9 cellular contexts compared by ENCODE assay signal in genomic region chr12:124625867-124626675, GRCh38. TPM values are rescaled to one million over a fixed set of nuclear protein-coding genes. Genes with fewer than 3 reads are reported as not detected.
A peak's percentile ranks its signal among the peaks of the same experiment; 100 is the strongest.
DNase-seq lines count a peak whose midpoint lies in the region; TF ChIP-seq lines count a peak whose summit lies in the region.
"Had no signal": no experiment of that assay in that cellular context is flagged by ENCODE, and none has a peak within 500 bp of the region (broad histone marks: within the 10 kb centered on the region; RNA-seq: fewer than 3 reads in every experiment).

No MANE protein-coding gene starts in this region.

- WGBS in adrenal gland, 4 donors: 51 to 66% (median 58%) methylated on average over 13 to 15 of the region's 15 CpGs
- WGBS in smooth muscle cell (ENCODE audit: low lambda C conversion rate): 54% methylated on average over 14 of the region's 15 CpGs

- peak overlapping the region; percentile 40 for H3K27ac Mint-ChIP-seq in HFFc6
- no peak overlapping the region for H3K27ac Mint-ChIP-seq in mesothelial cell of epicardium

- H3K4me3 ChIP-seq in adrenal gland: no peak overlapping the region
- peak overlapping the region; percentile 6 for H3K4me3 ChIP-seq in left ventricle myocardium inferior
- H3K4me3 ChIP-seq in smooth muscle cell: no peak overlapping the region
- H3K4me3 ChIP-seq in effector memory CD4-positive, alpha-beta T cell (ENCODE audit: insufficient read depth, low read depth, low read length, poor library complexity, severe bottlenecking): no peak overlapping the region

- no peaks in the 10 kb centered on the region for H3K9me3 ChIP-seq in adrenal gland (replicated peaks in 1 of 3)
- peaks cover 6% of the 10 kb centered on the region for H3K9me3 ChIP-seq in left ventricle myocardium inferior (replicated peaks)
- H3K9me3 ChIP-seq in smooth muscle cell (replicated peaks; ENCODE audit: low read depth): no peaks in the 10 kb centered on the region
- H3K9me3 ChIP-seq in effector memory CD4-positive, alpha-beta T cell (ENCODE audit: control insufficient read depth, low read length): no peaks in the 10 kb centered on the region
- H3K9me3 ChIP-seq: neutrophil had no signal

- H3K4me1 Mint-ChIP-seq in HFFc6 (ENCODE audit: low read depth) (peaks cover 24% of the 10 kb centered on the region), mesothelial cell of epicardium (peaks cover 16% of the 10 kb centered on the region)

- no peaks in the 10 kb centered on the region for H3K79me2 ChIP-seq in smooth muscle cell (ENCODE audit: low read depth)

- H3K27me3 ChIP-seq in adrenal gland (no peaks in the 10 kb centered on the region), left ventricle myocardium inferior (ENCODE audit: low read depth) (no peaks in the 10 kb centered on the region), smooth muscle cell (ENCODE audit: low read depth) (no peaks in the 10 kb centered on the region)
- H3K27me3 ChIP-seq in effector memory CD4-positive, alpha-beta T cell (replicated peaks; ENCODE audit: control insufficient read depth, insufficient read depth, low read length, poor library complexity, severe bottlenecking): no peaks in the 10 kb centered on the region
- H3K27me3 ChIP-seq: neutrophil had no signal

- no peak for TF ChIP-seq POLR2A in adrenal gland (IDR thresholded peaks at IDR 0.05)

- H3K9ac ChIP-seq in smooth muscle cell (ENCODE audit: low read depth): no peak overlapping the region

- H3K4me1 ChIP-seq in adrenal gland (replicated peaks in 1 of 2): peaks cover 16 to 39% of the 10 kb centered on the region in 2 donors
- H3K4me1 ChIP-seq in left ventricle myocardium inferior: peaks cover 58% of the 10 kb centered on the region
- no peaks in the 10 kb centered on the region for H3K4me1 ChIP-seq in smooth muscle cell (ENCODE audit: low read depth)
- no peaks in the 10 kb centered on the region for H3K4me1 ChIP-seq in effector memory CD4-positive, alpha-beta T cell (ENCODE audit: control insufficient read depth, insufficient read depth, low read length, poor library complexity, severe bottlenecking)

- no peaks in the 10 kb centered on the region for H3K36me3 ChIP-seq in adrenal gland (replicated peaks in 1 of 2)
- no peaks in the 10 kb centered on the region for H3K36me3 ChIP-seq in left ventricle myocardium inferior
- no peaks in the 10 kb centered on the region for H3K36me3 ChIP-seq in smooth muscle cell (ENCODE audit: low read depth)
- no peaks in the 10 kb centered on the region for H3K36me3 ChIP-seq in effector memory CD4-positive, alpha-beta T cell (ENCODE audit: control insufficient read depth, insufficient read depth, low read length)
- H3K36me3 ChIP-seq: neutrophil had no signal

- H3K27me3 Mint-ChIP-seq in HFFc6 (ENCODE audit: insufficient read depth) (peaks cover 2% of the 10 kb centered on the region), mesothelial cell of epicardium (ENCODE audit: low read depth) (no peaks in the 10 kb centered on the region)

- peak overlapping the region; percentile 9 to 88 (median 66) for H3K27ac ChIP-seq in adrenal gland
- H3K27ac ChIP-seq in left ventricle myocardium inferior (replicated peaks): peak overlapping the region; percentile 96
- no peak overlapping the region for H3K27ac ChIP-seq in smooth muscle cell (ENCODE audit: low read depth)
- no peak overlapping the region for H3K27ac ChIP-seq in effector memory CD4-positive, alpha-beta T cell (ENCODE audit: insufficient read depth, low read length, poor library complexity, severe bottlenecking)
- H3K27ac ChIP-seq: neutrophil had no signal

- intact Hi-C loops in adrenal gland (cut with DNase I): no loop called here
- intact Hi-C loops in left ventricle myocardium inferior (cut with micrococcal nuclease): no loop called here

- H2AFZ ChIP-seq in smooth muscle cell (ENCODE audit: low read depth): no peak overlapping the region

- H3K36me3 Mint-ChIP-seq in HFFc6 (ENCODE audit: low read depth): no peaks in the 10 kb centered on the region
- H3K36me3 Mint-ChIP-seq in mesothelial cell of epicardium: no peaks in the 10 kb centered on the region

- H3F3A ChIP-seq in smooth muscle cell (ENCODE audit: low read depth): no peaks in the 10 kb centered on the region

- H3K9me3 Mint-ChIP-seq in HFFc6 (no peaks in the 10 kb centered on the region), mesothelial cell of epicardium (no peaks in the 10 kb centered on the region)

- DNase-seq in HFFc6: peak; percentile 38
- peak; percentile 54 to 89 (median 74) for DNase-seq in adrenal gland
- peak; percentile 89 for DNase-seq in left ventricle myocardium inferior
- no peak for DNase-seq in smooth muscle cell (lab: John Stamatoyannopoulos, UW; ENCODE audit: unreplicated experiment)
- DNase-seq in NCI-H2081 (lab: John Stamatoyannopoulos, UW): no peak
- no peak for DNase-seq in effector memory CD4-positive, alpha-beta T cell
- no peak for DNase-seq in GM10266 (ENCODE audit: extremely low spot score)
- no peak for DNase-seq in mesothelial cell of epicardium (ENCODE audit: low spot score in 2 of 2, unreplicated experiment in 2 of 2)

- H3K4me3 Mint-ChIP-seq in HFFc6: no peak overlapping the region
- H3K4me3 Mint-ChIP-seq in mesothelial cell of epicardium: no peak overlapping the region

- peak overlapping the region; percentile 13 for H3K4me2 ChIP-seq in smooth muscle cell

- TF ChIP-seq CTCF in HFFc6 (IDR thresholded peaks at IDR 0.05) (no peak), adrenal gland (IDR thresholded peaks at IDR 0.05) (no peak), left ventricle myocardium inferior (IDR thresholded peaks at IDR 0.05; ENCODE audit: borderline replicate concordance) (no peak), smooth muscle cell (IDR thresholded peaks at IDR 0.05; ENCODE audit: borderline replicate concordance, insufficient read depth, poor library complexity, severe bottlenecking) (no peak), GM10266 (IDR thresholded peaks at IDR 0.05; ENCODE audit: control insufficient read depth, insufficient read depth, low read depth, missing control alignments) (no peak), mesothelial cell of epicardium (IDR thresholded peaks at IDR 0.05; ENCODE audit: unreplicated experiment) (no peak)

- no peaks in the 10 kb centered on the region for H4K20me1 ChIP-seq in smooth muscle cell (ENCODE audit: low read depth)

RNA-seq across cellular contexts. Expression of gene NCOR2, which starts 58.7 kb away (rescaled TPM):
- 100 to 1,000 TPM; 237 to 249 (median 240) TPM for total RNA-seq in HFFc6 (2021; fragmentation: NEBNext Ultra II Directional; extraction: Animal tissue kit (Norgen Biotek cat#: 25700))
- 100 to 1,000 TPM in 7 of 8 donors, 10 to 100 TPM in 1; 85.3 to 243 (median 199) TPM for total RNA-seq in adrenal gland
- polyA plus RNA-seq in adrenal gland: 100 to 1,000 TPM in 1 of 3 donors, 10 to 100 TPM in 2; 28.3 to 194 (median 53.3) TPM
- total RNA-seq in left ventricle myocardium inferior: 152 TPM
- 64.1 and 64.7 TPM in 2 replicates for total RNA-seq in smooth muscle cell
- polyA plus RNA-seq in smooth muscle cell: 164 and 169 TPM in 2 replicates
- 316 to 336 TPM (median 331 TPM) in 3 replicates for total RNA-seq in mesothelial cell of epicardium

Comparison
In these comparisons a context has a peak if more than half of its experiments do, and no peak if none do; other contexts are left out.
1. DNase-seq: peak in HFFc6 (single experiment), adrenal gland (7 of 7) and left ventricle myocardium inferior (single experiment); none in smooth muscle cell (single experiment), NCI-H2081 (0 of 2), effector memory CD4-positive, alpha-beta T cell (0 of 3), GM10266 (single experiment) and mesothelial cell of epicardium (0 of 2).
2. H3K27ac ChIP-seq: peak in adrenal gland (5 of 5) and left ventricle myocardium inferior (single experiment); none in smooth muscle cell (single experiment) and effector memory CD4-positive, alpha-beta T cell (single experiment).